Comparison of ENCODE assay signal across 7 cellular contexts in genomic region chr18:55861266-55861665, GRCh38.
A peak's percentile ranks its signal among the peaks of the same experiment; 100 is the strongest.
DNase-seq lines count a peak whose midpoint lies in the region; ATAC-seq and TF ChIP-seq lines count a peak whose summit lies in the region.

No MANE protein-coding gene starts in this region.

- H3K4me1 ChIP-seq in right atrium auricular region = no peaks in the 10 kb centered on the region
- H3K4me1 ChIP-seq in smooth muscle cell (ENCODE audit: low read depth) = peaks cover 40% of the 10 kb centered on the region

- no peak overlapping the region for H3K9ac ChIP-seq in smooth muscle cell (ENCODE audit: low read depth)

- no peak overlapping the region for H3K27ac ChIP-seq in WERI-Rb-1
- no peak overlapping the region for H3K27ac ChIP-seq in right atrium auricular region
- H3K27ac ChIP-seq in smooth muscle cell (ENCODE audit: low read depth) = no peak overlapping the region

- no peaks in the 10 kb centered on the region for H4K20me1 ChIP-seq in smooth muscle cell (ENCODE audit: low read depth)

- peaks cover 8% of the 10 kb centered on the region for H3F3A ChIP-seq in smooth muscle cell (ENCODE audit: low read depth)

- H2AFZ ChIP-seq in smooth muscle cell (ENCODE audit: low read depth) = no peak overlapping the region

- peak; percentile 48 for TF ChIP-seq CTCF in WERI-Rb-1 (IDR thresholded peaks at IDR 0.05; ENCODE audit: low read depth, low read length)
- TF ChIP-seq CTCF in right atrium auricular region (IDR thresholded peaks at IDR 0.05) = peak; percentile 16 to 60
- TF ChIP-seq CTCF in smooth muscle cell (IDR thresholded peaks at IDR 0.05; ENCODE audit: borderline replicate concordance, insufficient read depth, poor library complexity, severe bottlenecking) = peak; percentile 44

- ATAC-seq in HG03196 (IDR thresholded peaks at IDR 0.05; ENCODE audit: unreplicated experiment) = no peak
- no peak for ATAC-seq in HG03354 (IDR thresholded peaks at IDR 0.05; ENCODE audit: poor library complexity, severe bottlenecking, unreplicated experiment)

- no peak overlapping the region for H3K4me2 ChIP-seq in smooth muscle cell

- CTCF ChIA-PET in HEK293T (lab: Yijun Ruan, JAX) = no interaction called here

- WGBS in smooth muscle cell (ENCODE audit: low lambda C conversion rate) = 62% methylated on average over 6 of the region's 6 CpGs

- no peak overlapping the region for H3K4me3 ChIP-seq in WERI-Rb-1 (ENCODE audit: low read depth, low read length)
- H3K4me3 ChIP-seq in right atrium auricular region = no peak overlapping the region
- H3K4me3 ChIP-seq in smooth muscle cell = no peak overlapping the region

- no peaks in the 10 kb centered on the region for H3K36me3 ChIP-seq in WERI-Rb-1
- H3K36me3 ChIP-seq in right atrium auricular region = no peaks in the 10 kb centered on the region
- no peaks in the 10 kb centered on the region for H3K36me3 ChIP-seq in smooth muscle cell (ENCODE audit: low read depth)

- no peaks in the 10 kb centered on the region for H3K27me3 ChIP-seq in WERI-Rb-1 (ENCODE audit: insufficient read depth, low read depth, severe bottlenecking)
- no peaks in the 10 kb centered on the region for H3K27me3 ChIP-seq in right atrium auricular region
- H3K27me3 ChIP-seq in smooth muscle cell (ENCODE audit: low read depth) = no peaks in the 10 kb centered on the region

- DNase-seq in HEK293T (ENCODE audit: extremely low spot score) = peak; percentile 10
- no peak for DNase-seq in WERI-Rb-1
- DNase-seq in right atrium auricular region (ENCODE audit: low spot score) = no peak
- DNase-seq in smooth muscle cell (lab: John Stamatoyannopoulos, UW; ENCODE audit: unreplicated experiment) = no peak
- DNase-seq in DMS114 treated with DMSO at 0.1 percent for 48 hours (lab: John Stamatoyannopoulos, UW; ENCODE audit: unreplicated experiment) = no peak

- POLR2A ChIA-PET in HEK293T (lab: Yijun Ruan, JAX) = no interaction called here

- H3K79me2 ChIP-seq in smooth muscle cell (ENCODE audit: low read depth) = no peaks in the 10 kb centered on the region

- H3K9me3 ChIP-seq in WERI-Rb-1 (ENCODE audit: severe bottlenecking) (no peaks in the 10 kb centered on the region), right atrium auricular region (no peaks in the 10 kb centered on the region), smooth muscle cell (replicated peaks; ENCODE audit: low read depth) (no peaks in the 10 kb centered on the region)

TF ChIP-seq in HEK293T, 16 proteins besides CTCF, POLR2A, EP300 and RAD21:
- TF ChIP-seq CTBP1 (IDR thresholded peaks at IDR 0.05; ENCODE audit: borderline replicate concordance) (no peak), FOXA1 (IDR thresholded peaks at IDR 0.05) (no peak), ARNT (IDR thresholded peaks at IDR 0.05) (no peak), FOXK2 (IDR thresholded peaks at IDR 0.05) (no peak), L3MBTL2 (conservative IDR thresholded peaks at IDR 0.05) (no peak), ZNF384 (IDR thresholded peaks at IDR 0.05) (no peak), TARDBP (IDR thresholded peaks at IDR 0.05) (no peak), HDGF (IDR thresholded peaks at IDR 0.05; ENCODE audit: borderline replicate concordance) (no peak), BHLHE40 (IDR thresholded peaks at IDR 0.05; ENCODE audit: borderline replicate concordance) (no peak), NFRKB (IDR thresholded peaks at IDR 0.05) (no peak), SP1 (IDR thresholded peaks at IDR 0.05) (no peak), ELF4 (IDR thresholded peaks at IDR 0.05) (no peak)
- TF ChIP-seq, protein P1, sequence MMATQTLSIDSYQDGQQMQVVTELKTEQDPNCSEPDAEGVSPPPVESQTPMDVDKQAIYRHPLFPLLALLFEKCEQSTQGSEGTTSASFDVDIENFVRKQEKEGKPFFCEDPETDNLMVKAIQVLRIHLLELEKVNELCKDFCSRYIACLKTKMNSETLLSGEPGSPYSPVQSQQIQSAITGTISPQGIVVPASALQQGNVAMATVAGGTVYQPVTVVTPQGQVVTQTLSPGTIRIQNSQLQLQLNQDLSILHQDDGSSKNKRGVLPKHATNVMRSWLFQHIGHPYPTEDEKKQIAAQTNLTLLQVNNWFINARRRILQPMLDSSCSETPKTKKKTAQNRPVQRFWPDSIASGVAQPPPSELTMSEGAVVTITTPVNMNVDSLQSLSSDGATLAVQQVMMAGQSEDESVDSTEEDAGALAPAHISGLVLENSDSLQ (IDR thresholded peaks at IDR 0.05) = no peak
